ENCODE assay signal across 17 cellular contexts in genomic region chr12:121858318-121858661, GRCh38. TPM values are rescaled to one million over a fixed set of nuclear protein-coding genes. Genes with fewer than 3 reads are reported as not detected.
DNase-seq lines count a peak whose midpoint lies in the region; ATAC-seq, FAIRE-seq and TF ChIP-seq lines count a peak whose summit lies in the region.
"Had no signal": no experiment of that assay in that cellular context is flagged by ENCODE, and none has a peak within 500 bp of the region (broad histone marks: within the 10 kb centered on the region; RNA-seq: fewer than 3 reads in every experiment).

No MANE protein-coding gene starts in this region.

- no peak for TF ChIP-seq EP300 in HepG2 (IDR thresholded peaks at IDR 0.05; ENCODE audit: low read depth in 2 of 2, low read length in 2 of 2)
- TF ChIP-seq EP300 in HepG2 (CRISPR knock-in tag; IDR thresholded peaks at IDR 0.05; ENCODE audit: borderline replicate concordance), result no peak

- TF ChIP-seq CTCF in HepG2 (CRISPR knock-in tag; IDR thresholded peaks at IDR 0.05) (no peak), gastrocnemius medialis (IDR thresholded peaks at IDR 0.05 in 4 of 5, conservative IDR thresholded peaks at IDR 0.05 in 1 of 5) (no peak)

- intact Hi-C loops in HepG2 (cut with micrococcal nuclease; ENCODE audit: unreplicated experiment) (loop anchor here (2.0 kb wide), 1 partner anchor 19 kb away; no protein-coding TSS in a partner anchor), gastrocnemius medialis (cut with DNase I; ENCODE audit: low total_unique reads) (loop anchor here (2.0 kb wide), 1 partner anchor 31 kb away; the partner anchor contains the start of gene PSMD9)

- H3K27ac ChIP-seq in GM23248 (no peak overlapping the region), HepG2 (ENCODE audit: extremely low read length, insufficient read depth, low read length) (peak overlapping the region; percentile 100), gastrocnemius medialis (peak overlapping the region; percentile 83 to 94 (median 90))

- no peak for FAIRE-seq in HepG2 (lab: Jason Lieb, UNC)

- H3K4me2 ChIP-seq in GM23248 (ENCODE audit: unreplicated experiment), result no peak overlapping the region
- peak overlapping the region; percentile 98 for H3K4me2 ChIP-seq in HepG2 (ENCODE audit: low read depth, low read length)

- H4K20me1 ChIP-seq in GM23248 (ENCODE audit: insufficient read depth), result no peaks in the 10 kb centered on the region
- no peaks in the 10 kb centered on the region for H4K20me1 ChIP-seq in HepG2 (ENCODE audit: insufficient read depth, low read length)

- H3K4me1 ChIP-seq in GM23248 (ENCODE audit: insufficient read depth), result peaks cover 22% of the 10 kb centered on the region
- H3K4me1 ChIP-seq in adipocyte (ENCODE audit: control insufficient read depth, insufficient read depth, low read length), result peaks cover 47% of the 10 kb centered on the region
- H3K4me1 ChIP-seq in HepG2 (ENCODE audit: insufficient read depth, low read length), result peaks cover 72% of the 10 kb centered on the region
- peaks cover 31 to 33% of the 10 kb centered on the region in 2 donors for H3K4me1 ChIP-seq in gastrocnemius medialis

- H3F3A ChIP-seq in GM23248 (ENCODE audit: insufficient read depth), result peaks cover 8% of the 10 kb centered on the region; the same call in 1 of the 2 replicates

- no peaks in the 10 kb centered on the region for H3K9me2 ChIP-seq in GM23248 (ENCODE audit: insufficient read depth)

- H2AFZ ChIP-seq in GM23248 (no peak overlapping the region), HepG2 (ENCODE audit: low read length) (no peak overlapping the region)

- TSS peak; percentile 73 for BruUV-seq in HepG2 (replicated peaks; lab: Mats Ljungman, UMichigan)

- no peak overlapping the region for H3K4me3 ChIP-seq in GM23248
- H3K4me3 ChIP-seq in adipocyte (ENCODE audit: low read length), result peak overlapping the region; percentile 68
- peak overlapping the region; percentile 58 to 78 (median 60) for H3K4me3 ChIP-seq in HepG2 (replicated peaks in 1 of 3; ENCODE audit: insufficient read depth in 1 of 3, low read depth in 2 of 3, low read length in 3 of 3)
- no peak overlapping the region for H3K4me3 ChIP-seq in gastrocnemius medialis

- H3K9me3 ChIP-seq in GM23248 (ENCODE audit: low read depth) (no peaks in the 10 kb centered on the region), adipocyte (ENCODE audit: control insufficient read depth, low read length) (no peaks in the 10 kb centered on the region), HepG2 (ENCODE audit: low read length) (no peaks in the 10 kb centered on the region), gastrocnemius medialis (no peaks in the 10 kb centered on the region)

- in situ Hi-C loops in GM23248 (cut with MboI) (no loop called here), HepG2 (cut with HindIII; ENCODE audit: extremely low pct_ligation_motif_present, low pct_unique_long_range_greater_than_20kb) (no loop called here), gastrocnemius medialis (cut with MboI; ENCODE audit: low sequenced_read_pairs in 4 of 4) (no loop called here)

- CTCF ChIA-PET in HepG2 (lab: Yijun Ruan, JAX; ENCODE audit: low intra/inter-chr PET ratio, low total read pairs), result no interaction called here

- H3K9ac ChIP-seq in GM23248 (peak overlapping the region; percentile 34; the same call in 1 of the 2 replicates), adipocyte (ENCODE audit: low read length) (peak overlapping the region; percentile 88), HepG2 (ENCODE audit: insufficient read depth, low read depth, low read length) (peak overlapping the region; percentile 93)

- WGBS in GM23248 (ENCODE audit: low coverage in 1 of 2, low lambda C conversion rate in 2 of 2, missing lambda C conversion rate in 2 of 2), 2 experiments, result 93 to 97% methylated on average over 10 of the region's 10 CpGs
- 5% methylated on average over 10 of the region's 10 CpGs for WGBS in HepG2 (ENCODE audit: low lambda C conversion rate)

- no peaks in the 10 kb centered on the region for H3K79me2 ChIP-seq in GM23248 (ENCODE audit: insufficient read depth)
- H3K79me2 ChIP-seq in HepG2 (ENCODE audit: insufficient read depth, low read length), result peaks cover 10% of the 10 kb centered on the region

- H3K36me3 ChIP-seq in GM23248 (ENCODE audit: low read depth), result no peaks in the 10 kb centered on the region
- no peaks in the 10 kb centered on the region for H3K36me3 ChIP-seq in adipocyte (ENCODE audit: control insufficient read depth, insufficient read depth, low read length, severe bottlenecking)
- peaks cover 0 to 4% of the 10 kb centered on the region in 2 experiments; a peak in 2 of 5 replicates for H3K36me3 ChIP-seq in HepG2 (replicated peaks in 1 of 2; ENCODE audit: control insufficient read depth in 1 of 2, insufficient read depth in 2 of 2, low read length in 2 of 2)
- H3K36me3 ChIP-seq in gastrocnemius medialis, result no peaks in the 10 kb centered on the region

- no peak for DNase-seq in GM23248
- DNase-seq in adipocyte (ENCODE audit: low read depth), result no peak
- DNase-seq in HepG2 (ENCODE audit: low spot score), result no peak
- no peak for DNase-seq in gastrocnemius medialis
- no peak for DNase-seq in NCI-H1105 (lab: John Stamatoyannopoulos, UW)
- DNase-seq in DMS79 treated with DMSO at 0.1 percent for 48 hours (lab: John Stamatoyannopoulos, UW), result no peak
- DNase-seq in C1 segment of cervical spinal cord (lab: John Stamatoyannopoulos, UW), result no peak
- no peak for DNase-seq in NOMO-1 (lab: John Stamatoyannopoulos, UW; ENCODE audit: unreplicated experiment in 2 of 2)
- DNase-seq: activated CD4-positive, alpha-beta T cell treated with anti-CD3 and anti-CD28 coated beads for 36 hours; activated T-cell treated with anti-CD3 and anti-CD28 coated beads, Interleukin-2, amount 50 U/mL, for 4 hours; AML-193; DMS 273 treated with DMSO at 0.1 percent for 48 hours; foreskin melanocyte; NCI-H1417; NCI-H510A treated with DMSO at 0.1 percent for 48 hours; PC-3; T-cell had no signal

- H3K27me3 ChIP-seq in GM23248 (replicated peaks; ENCODE audit: insufficient read depth) (no peaks in the 10 kb centered on the region), adipocyte (replicated peaks; ENCODE audit: control insufficient read depth, insufficient read depth, low read length) (no peaks in the 10 kb centered on the region), HepG2 (ENCODE audit: control insufficient read depth in 1 of 2, insufficient read depth in 2 of 2, low read length in 2 of 2) (no peaks in the 10 kb centered on the region; a peak in 1 of 5 replicates), gastrocnemius medialis (no peaks in the 10 kb centered on the region)

- TF ChIP-seq RAD21 in HepG2 (CRISPR knock-in tag; IDR thresholded peaks at IDR 0.05), result no peak

- POLR2A ChIA-PET in HepG2 (lab: Yijun Ruan, JAX), result interaction anchor here (0.8 to 6.4 kb wide), 12 partner anchors 16 to 147 kb away, joined by 3 to 52 read pairs (median 6); partner anchors contain the start of genes PSMD9, RHOF, SETD1B and TMEM120B

- peak; percentile 9; the same call in 2 of the 3 replicates for ATAC-seq in HepG2
- no peak for ATAC-seq in gastrocnemius medialis
- ATAC-seq: activated CD4-positive, alpha-beta T cell treated with anti-CD3 and anti-CD28 coated beads for 36 hours; activated T-cell treated with anti-CD3 and anti-CD28 coated beads, Interleukin-2, amount 50 U/mL, for 4 hours; PC-3; T-cell had no signal

- TF ChIP-seq POLR2A in HepG2 (IDR thresholded peaks at IDR 0.05; ENCODE audit: insufficient read depth in 1 of 2, low read depth in 2 of 2, low read length in 2 of 2), result no peak
- no peak for TF ChIP-seq POLR2A in gastrocnemius medialis (IDR thresholded peaks at IDR 0.05)

RNA-seq across cellular contexts. Expression of gene HPD, which starts 0.4 kb away (rescaled TPM):
- not detected in 2 replicates for total RNA-seq in GM23248 (2014; rRNA removed; shearing (Covaris generic))
- polyA plus RNA-seq in GM23248 (2016; fragmentation: Nextera tagmentation; extraction: Ambion mirVana), result not detected in 2 replicates
- total RNA-seq in HepG2 (2016; rRNA removed; fragmentation: Illumina TruSeq; extraction: Trizol), result 120 and 138 TPM in 2 replicates
- total RNA-seq in HepG2 (2016; cell fraction: cytosol; rRNA removed; fragmentation: Illumina TruSeq; extraction: Trizol; ENCODE audit: low read depth), result 101 and 114 TPM in 2 replicates
- total RNA-seq in HepG2 (2016; cell fraction: insoluble cytoplasmic fraction; rRNA removed; fragmentation: Illumina TruSeq; extraction: Trizol), result 120 and 121 TPM in 2 replicates
- 212 and 224 TPM in 2 replicates for total RNA-seq in HepG2 (2016; cell fraction: membrane; rRNA removed; fragmentation: Illumina TruSeq; extraction: Trizol)
- total RNA-seq in HepG2 (2016; cell fraction: nucleus; rRNA removed; fragmentation: Illumina TruSeq; extraction: Trizol), result 62.9 and 70.7 TPM in 2 replicates
- polyA plus RNA-seq in HepG2 (2011; rRNA removed), result 195 and 197 TPM in 2 replicates
- 257 and 265 TPM in 2 replicates for polyA plus RNA-seq in HepG2 (2011; cell fraction: cytosol; rRNA removed)
- polyA plus RNA-seq in HepG2 (2011; cell fraction: nucleus; rRNA removed), result 119 and 130 TPM in 2 replicates
- 157 and 186 TPM in 2 replicates for polyA plus RNA-seq in HepG2 (2012)
- 191 and 212 TPM in 2 replicates for polyA plus RNA-seq in HepG2 (2016; cell fraction: cytosol; fragmentation: Illumina TruSeq; extraction: Trizol; ENCODE audit: low read depth)
- polyA plus RNA-seq in HepG2 (2016; cell fraction: insoluble cytoplasmic fraction; fragmentation: Illumina TruSeq; extraction: Trizol; ENCODE audit: low read depth), result 130 and 165 TPM in 2 replicates
- polyA plus RNA-seq in HepG2 (2016; cell fraction: membrane; fragmentation: Illumina TruSeq; extraction: Trizol; ENCODE audit: low read depth), result 312 and 339 TPM in 2 replicates
- 122 and 126 TPM in 2 replicates for polyA plus RNA-seq in HepG2 (2016; cell fraction: nucleus; fragmentation: Illumina TruSeq; extraction: Trizol; ENCODE audit: insufficient read depth, low read depth)
- polyA minus RNA-seq in HepG2 (2011; rRNA and poly(A)+ RNA removed; ENCODE audit: low replicate concordance), result 5.0 and 114 TPM in 2 replicates
- polyA minus RNA-seq in HepG2 (2011; cell fraction: cytosol; rRNA and poly(A)+ RNA removed), result 74.4 and 100 TPM in 2 replicates
- polyA minus RNA-seq in HepG2 (2011; cell fraction: nucleus; rRNA and poly(A)+ RNA removed), result 56.0 and 68.5 TPM in 2 replicates
- 1 to 10 TPM in 3 of 4 donors, not detected in 1; 2.0 to 5.0 (median 2.0) TPM for total RNA-seq in gastrocnemius medialis
- total RNA-seq: activated CD4-positive, alpha-beta T cell treated with anti-CD3 and anti-CD28 coated beads for 36 hours; PC-3 had no signal

RNA-seq across cellular contexts. Expression of gene PSMD9, which starts 30.3 kb away (rescaled TPM):
- total RNA-seq in GM23248 (2014; rRNA removed; shearing (Covaris generic)), result 93.7 and 134 TPM in 2 replicates
- polyA plus RNA-seq in GM23248 (2016; fragmentation: Nextera tagmentation; extraction: Ambion mirVana), result 129 and 141 TPM in 2 replicates
- total RNA-seq in HepG2 (2016; rRNA removed; fragmentation: Illumina TruSeq; extraction: Trizol), result 61.1 and 73.9 TPM in 2 replicates
- total RNA-seq in HepG2 (2016; cell fraction: cytosol; rRNA removed; fragmentation: Illumina TruSeq; extraction: Trizol; ENCODE audit: low read depth), result 14.7 and 17.8 TPM in 2 replicates
- total RNA-seq in HepG2 (2016; cell fraction: insoluble cytoplasmic fraction; rRNA removed; fragmentation: Illumina TruSeq; extraction: Trizol), result 63.0 and 75.8 TPM in 2 replicates
- total RNA-seq in HepG2 (2016; cell fraction: membrane; rRNA removed; fragmentation: Illumina TruSeq; extraction: Trizol), result 38.8 and 40.2 TPM in 2 replicates
- total RNA-seq in HepG2 (2016; cell fraction: nucleus; rRNA removed; fragmentation: Illumina TruSeq; extraction: Trizol), result 22.0 and 27.1 TPM in 2 replicates
- 41.4 and 53.5 TPM in 2 replicates for polyA plus RNA-seq in HepG2 (2011; rRNA removed)
- polyA plus RNA-seq in HepG2 (2011; cell fraction: cytosol; rRNA removed), result 57.2 and 69.0 TPM in 2 replicates
- 31.9 and 34.9 TPM in 2 replicates for polyA plus RNA-seq in HepG2 (2011; cell fraction: nucleus; rRNA removed)
- 23.2 and 36.0 TPM in 2 replicates for polyA plus RNA-seq in HepG2 (2012)
- polyA plus RNA-seq in HepG2 (2016; cell fraction: cytosol; fragmentation: Illumina TruSeq; extraction: Trizol; ENCODE audit: low read depth), result 21.2 and 23.3 TPM in 2 replicates
- polyA plus RNA-seq in HepG2 (2016; cell fraction: insoluble cytoplasmic fraction; fragmentation: Illumina TruSeq; extraction: Trizol; ENCODE audit: low read depth), result 65.4 and 77.3 TPM in 2 replicates
- 29.7 and 32.9 TPM in 2 replicates for polyA plus RNA-seq in HepG2 (2016; cell fraction: membrane; fragmentation: Illumina TruSeq; extraction: Trizol; ENCODE audit: low read depth)
- 33.3 and 37.2 TPM in 2 replicates for polyA plus RNA-seq in HepG2 (2016; cell fraction: nucleus; fragmentation: Illumina TruSeq; extraction: Trizol; ENCODE audit: insufficient read depth, low read depth)
- 23.4 and 46.9 TPM in 2 replicates for polyA minus RNA-seq in HepG2 (2011; rRNA and poly(A)+ RNA removed; ENCODE audit: low replicate concordance)
- polyA minus RNA-seq in HepG2 (2011; cell fraction: cytosol; rRNA and poly(A)+ RNA removed), result 18.2 and 20.5 TPM in 2 replicates
- polyA minus RNA-seq in HepG2 (2011; cell fraction: nucleus; rRNA and poly(A)+ RNA removed), result 13.0 and 21.1 TPM in 2 replicates
- total RNA-seq in gastrocnemius medialis, result 10 to 100 TPM; 16.5 to 84.9 (median 47.0) TPM

RNA-seq across cellular contexts. Expression of gene SETD1B, which starts 54.5 kb away (rescaled TPM):
- 2.0 and 2.7 TPM in 2 replicates for total RNA-seq in GM23248 (2014; rRNA removed; shearing (Covaris generic))
- polyA plus RNA-seq in GM23248 (2016; fragmentation: Nextera tagmentation; extraction: Ambion mirVana), result 1.7 and 2.0 TPM in 2 replicates
- total RNA-seq in HepG2 (2016; rRNA removed; fragmentation: Illumina TruSeq; extraction: Trizol), result 1.4 and 1.8 TPM in 2 replicates
- total RNA-seq in HepG2 (2016; cell fraction: cytosol; rRNA removed; fragmentation: Illumina TruSeq; extraction: Trizol; ENCODE audit: low read depth), result 0.40 and 0.44 TPM in 2 replicates
- 1.3 TPM in 2 replicates for total RNA-seq in HepG2 (2016; cell fraction: insoluble cytoplasmic fraction; rRNA removed; fragmentation: Illumina TruSeq; extraction: Trizol)
- total RNA-seq in HepG2 (2016; cell fraction: membrane; rRNA removed; fragmentation: Illumina TruSeq; extraction: Trizol), result 1.3 and 1.4 TPM in 2 replicates
- 2.7 and 3.3 TPM in 2 replicates for total RNA-seq in HepG2 (2016; cell fraction: nucleus; rRNA removed; fragmentation: Illumina TruSeq; extraction: Trizol)
- 1.1 and 1.3 TPM in 2 replicates for polyA plus RNA-seq in HepG2 (2011; rRNA removed)
- 0.43 and 0.51 TPM in 2 replicates for polyA plus RNA-seq in HepG2 (2011; cell fraction: cytosol; rRNA removed)
- polyA plus RNA-seq in HepG2 (2011; cell fraction: nucleus; rRNA removed), result 9.3 TPM in 2 replicates
- 4.2 and 6.2 TPM in 2 replicates for polyA plus RNA-seq in HepG2 (2012)
- polyA plus RNA-seq in HepG2 (2016; cell fraction: cytosol; fragmentation: Illumina TruSeq; extraction: Trizol; ENCODE audit: low read depth), result 0.32 and 0.34 TPM in 2 replicates
- polyA plus RNA-seq in HepG2 (2016; cell fraction: insoluble cytoplasmic fraction; fragmentation: Illumina TruSeq; extraction: Trizol; ENCODE audit: low read depth), result 2.6 and 3.8 TPM in 2 replicates
- polyA plus RNA-seq in HepG2 (2016; cell fraction: membrane; fragmentation: Illumina TruSeq; extraction: Trizol; ENCODE audit: low read depth), result 0.70 and 0.76 TPM in 2 replicates
- 16.0 and 18.9 TPM in 2 replicates for polyA plus RNA-seq in HepG2 (2016; cell fraction: nucleus; fragmentation: Illumina TruSeq; extraction: Trizol; ENCODE audit: insufficient read depth, low read depth)
- 2.1 and 4.2 TPM in 2 replicates for polyA minus RNA-seq in HepG2 (2011; rRNA and poly(A)+ RNA removed; ENCODE audit: low replicate concordance)
- 1.8 and 2.5 TPM in 2 replicates for polyA minus RNA-seq in HepG2 (2011; cell fraction: cytosol; rRNA and poly(A)+ RNA removed)
- polyA minus RNA-seq in HepG2 (2011; cell fraction: nucleus; rRNA and poly(A)+ RNA removed), result 3.6 and 4.4 TPM in 2 replicates
- 1 to 10 TPM; 2.2 to 9.3 (median 6.2) TPM for total RNA-seq in gastrocnemius medialis

Comparison
In these comparisons a context has a peak if more than half of its experiments do, and no peak if none do; other contexts are left out.
1. H3K4me3 ChIP-seq: peak in adipocyte (single experiment) and HepG2 (3 of 3); none in GM23248 (single experiment) and gastrocnemius medialis (0 of 4).
2. H3K9ac ChIP-seq: peak in every context shown above with its lines; median percentile 93 in HepG2; 88 in adipocyte; 34 in GM23248.
3. RNA of gene HPD, which starts 0.4 kb away (total RNA-seq): 62.9 to 224 TPM in HepG2; 2.0 to 5.0 TPM in gastrocnemius medialis and not detected in GM23248; every median in the first group is over 10 times any median in the second.